In the genomic region with DNA sequence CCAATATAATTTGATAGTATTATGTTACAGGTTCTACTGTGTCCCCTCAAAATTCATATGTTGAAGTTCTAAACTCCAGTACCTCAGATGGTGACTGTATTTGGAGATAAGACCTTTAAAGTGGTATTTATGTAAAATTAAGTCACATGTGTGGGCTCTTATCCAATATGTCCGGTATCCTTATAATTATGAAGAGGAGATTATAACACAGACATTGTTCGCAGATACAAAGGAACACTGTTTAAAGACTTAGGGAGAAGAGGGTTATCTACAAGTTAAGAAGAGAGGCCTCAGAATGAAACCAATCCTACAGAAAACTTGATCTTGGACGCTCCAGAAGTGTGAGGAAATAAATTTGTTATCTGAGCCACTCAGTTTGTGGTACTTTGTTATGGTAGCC, we compare ENCODE assay signal across 30 cellular contexts. TPM values are rescaled to one million over a fixed set of nuclear protein-coding genes. Genes with fewer than 3 reads are reported as not detected.
A peak's percentile ranks its signal among the peaks of the same experiment; 100 is the strongest.
DNase-seq lines count a peak whose midpoint lies in the region; ATAC-seq and TF ChIP-seq lines count a peak whose summit lies in the region.
"Had no signal": no experiment of that assay in that cellular context is flagged by ENCODE, and none has a peak within 500 bp of the region (broad histone marks: within the 10 kb centered on the region; RNA-seq: fewer than 3 reads in every experiment).

No MANE protein-coding gene starts in this region.

- no peaks in the 10 kb centered on the region for H3K36me3 ChIP-seq in fibroblast of lung (ENCODE audit: control insufficient read depth, insufficient read depth, low read length)
- H3K36me3 ChIP-seq in MM.1S (replicated peaks; ENCODE audit: insufficient read depth, low read length), result no peaks in the 10 kb centered on the region

- no peak overlapping the region for H3K9ac ChIP-seq in fibroblast of lung (ENCODE audit: insufficient read depth, low read length)
- no peak overlapping the region for H3K9ac ChIP-seq in MM.1S (ENCODE audit: low read length)

- H4K20me1 ChIP-seq in fibroblast of lung (ENCODE audit: control insufficient read depth, extremely low read depth, insufficient read depth, low read length), result no peaks in the 10 kb centered on the region
- no peaks in the 10 kb centered on the region for H4K20me1 ChIP-seq in MM.1S (ENCODE audit: insufficient read depth, low read length)

- DNase-seq in activated naive CD8-positive, alpha-beta T cell treated with anti-CD3 and anti-CD28 coated beads for 36 hours, result no peak
- DNase-seq in activated naive CD8-positive, alpha-beta T cell treated with anti-CD3 and anti-CD28 coated beads, Interleukin-2, amount 50 U/mL, for 24 hours, result no peak
- DNase-seq in SK-MEL-5 (ENCODE audit: low read depth, low spot score), result peak; percentile 96
- no peak for DNase-seq in fibroblast of lung (ENCODE audit: low read depth in 2 of 2)
- no peak for DNase-seq in GM20000 (ENCODE audit: low spot score)
- DNase-seq in MM.1S, result no peak
- no peak for DNase-seq in effector memory CD8-positive, alpha-beta T cell
- no peak for DNase-seq in activated CD8-positive, alpha-beta memory T cell treated with anti-CD3 and anti-CD28 coated beads for 24 hours
- DNase-seq: CD8-positive, alpha-beta T cell; DMS 273 treated with DMSO at 0.1 percent for 48 hours; DMS79; EL; GDM1; GOT3; HCEC 1CT; Karpas-422; NCI-H1105; NCI-H1436 treated with DMSO at 0.1 percent for 48 hours; NCI-H187 treated with DMSO at 0.1 percent for 48 hours; NCI-H2171 treated with DMSO at 0.1 percent for 48 hours; NCI-H526; NCI-H82; NK-92 treated with Interleukin-12 subunit alpha and Interleukin-12 subunit beta, amount 100 ng/mL, for 24 hours; SHP77 treated with DMSO at 0.1 percent for 48 hours had no signal

- H3K36me3 Mint-ChIP-seq in activated naive CD8-positive, alpha-beta T cell treated with anti-CD3 and anti-CD28 coated beads for 36 hours, result peaks cover 12% of the 10 kb centered on the region
- H3K36me3 Mint-ChIP-seq in activated naive CD8-positive, alpha-beta T cell treated with anti-CD3 and anti-CD28 coated beads, Interleukin-2, amount 50 U/mL, for 24 hours (ENCODE audit: low read depth), result peaks cover 3% of the 10 kb centered on the region
- peaks cover under 1% of the 10 kb centered on the region for H3K36me3 Mint-ChIP-seq in effector memory CD8-positive, alpha-beta T cell (ENCODE audit: insufficient read depth)

- no peak overlapping the region for H3K4me2 ChIP-seq in fibroblast of lung (ENCODE audit: extremely low read depth, insufficient read depth, low read length)
- H3K4me2 ChIP-seq in MM.1S (ENCODE audit: low read depth, low read length), result no peak overlapping the region

- no peaks in the 10 kb centered on the region for H3K4me1 Mint-ChIP-seq in activated naive CD8-positive, alpha-beta T cell treated with anti-CD3 and anti-CD28 coated beads for 36 hours
- peaks cover 3% of the 10 kb centered on the region for H3K4me1 Mint-ChIP-seq in activated naive CD8-positive, alpha-beta T cell treated with anti-CD3 and anti-CD28 coated beads, Interleukin-2, amount 50 U/mL, for 24 hours
- H3K4me1 Mint-ChIP-seq in effector memory CD8-positive, alpha-beta T cell (ENCODE audit: low read depth in 2 of 2), result no peaks in the 10 kb centered on the region

- peak overlapping the region; percentile 3 for H2AFZ ChIP-seq in fibroblast of lung (ENCODE audit: low read length)
- H2AFZ ChIP-seq in MM.1S (ENCODE audit: low read length), result no peak overlapping the region

- TF ChIP-seq CTCF in fibroblast of lung (conservative IDR thresholded peaks at IDR 0.05 in 1 of 2, IDR thresholded peaks at IDR 0.05 in 1 of 2; ENCODE audit: low read depth in 1 of 2, low read length in 2 of 2) (no peak), GM20000 (IDR thresholded peaks at IDR 0.05; ENCODE audit: extremely low read depth, missing control alignments) (no peak), MM.1S (IDR thresholded peaks at IDR 0.05; ENCODE audit: low read length) (no peak)

- H3K9me3 ChIP-seq in fibroblast of lung (ENCODE audit: control insufficient read depth, insufficient read depth, low read depth, low read length) (no peaks in the 10 kb centered on the region), MM.1S (replicated peaks; ENCODE audit: insufficient read depth, low read length) (no peaks in the 10 kb centered on the region)

- in situ Hi-C loops in SK-MEL-5 (cut with HindIII; ENCODE audit: low pct_unique_long_range_greater_than_20kb, low sequenced_read_pairs), result no loop called here

- no peaks in the 10 kb centered on the region for H3F3A ChIP-seq in MM.1S (ENCODE audit: insufficient read depth, low read length)

- ATAC-seq in activated naive CD8-positive, alpha-beta T cell treated with anti-CD3 and anti-CD28 coated beads, Interleukin-2, amount 50 U/mL, for 24 hours, result no peak
- no peak for ATAC-seq in effector memory CD8-positive, alpha-beta T cell (replicated peaks)
- ATAC-seq: CD8-positive, alpha-beta T cell; GM12878; Panc1 had no signal

- no peaks in the 10 kb centered on the region for H3K27me3 Mint-ChIP-seq in activated naive CD8-positive, alpha-beta T cell treated with anti-CD3 and anti-CD28 coated beads for 36 hours
- no peaks in the 10 kb centered on the region for H3K27me3 Mint-ChIP-seq in activated naive CD8-positive, alpha-beta T cell treated with anti-CD3 and anti-CD28 coated beads, Interleukin-2, amount 50 U/mL, for 24 hours
- H3K27me3 Mint-ChIP-seq in effector memory CD8-positive, alpha-beta T cell, result no peaks in the 10 kb centered on the region
- H3K27me3 Mint-ChIP-seq: B cell had no signal

- H3K4me3 ChIP-seq in fibroblast of lung (replicated peaks in 1 of 4; ENCODE audit: control extremely low read depth in 1 of 4, insufficient read depth in 1 of 4, low read depth in 3 of 4, low read length in 4 of 4) (no peak overlapping the region), MM.1S (ENCODE audit: low read length) (no peak overlapping the region)
- H3K4me3 ChIP-seq: GM12878, SK-N-MC had no signal

- H3K27ac ChIP-seq in fibroblast of lung (ENCODE audit: insufficient read depth, low read length) (no peak overlapping the region), MM.1S (ENCODE audit: low read length) (no peak overlapping the region)
- H3K27ac ChIP-seq: 22Rv1, C4-2B, SK-N-MC had no signal

- H3K4me3 Mint-ChIP-seq in activated naive CD8-positive, alpha-beta T cell treated with anti-CD3 and anti-CD28 coated beads for 36 hours, result no peak overlapping the region
- no peak overlapping the region for H3K4me3 Mint-ChIP-seq in activated naive CD8-positive, alpha-beta T cell treated with anti-CD3 and anti-CD28 coated beads, Interleukin-2, amount 50 U/mL, for 24 hours
- no peak overlapping the region for H3K4me3 Mint-ChIP-seq in effector memory CD8-positive, alpha-beta T cell
- H3K4me3 Mint-ChIP-seq: B cell; CD8-positive, alpha-beta T cell had no signal

- H3K9me3 Mint-ChIP-seq in activated naive CD8-positive, alpha-beta T cell treated with anti-CD3 and anti-CD28 coated beads for 36 hours, result no peaks in the 10 kb centered on the region
- no peaks in the 10 kb centered on the region for H3K9me3 Mint-ChIP-seq in activated naive CD8-positive, alpha-beta T cell treated with anti-CD3 and anti-CD28 coated beads, Interleukin-2, amount 50 U/mL, for 24 hours
- H3K9me3 Mint-ChIP-seq in effector memory CD8-positive, alpha-beta T cell, result no peaks in the 10 kb centered on the region
- H3K9me3 Mint-ChIP-seq: CD8-positive, alpha-beta T cell had no signal

- no peaks in the 10 kb centered on the region for H3K27me3 ChIP-seq in fibroblast of lung (ENCODE audit: control insufficient read depth, insufficient read depth, low read length)
- H3K27me3 ChIP-seq in MM.1S (replicated peaks; ENCODE audit: insufficient read depth, low read length), result no peaks in the 10 kb centered on the region

- peak overlapping the region; percentile 22 for H3K27ac Mint-ChIP-seq in activated naive CD8-positive, alpha-beta T cell treated with anti-CD3 and anti-CD28 coated beads for 36 hours
- H3K27ac Mint-ChIP-seq in activated naive CD8-positive, alpha-beta T cell treated with anti-CD3 and anti-CD28 coated beads, Interleukin-2, amount 50 U/mL, for 24 hours, result no peak overlapping the region
- no peak overlapping the region for H3K27ac Mint-ChIP-seq in effector memory CD8-positive, alpha-beta T cell
- H3K27ac Mint-ChIP-seq: B cell; CD8-positive, alpha-beta T cell had no signal

- no peaks in the 10 kb centered on the region for H3K79me2 ChIP-seq in fibroblast of lung (ENCODE audit: control insufficient read depth, insufficient read depth, low read length)
- H3K79me2 ChIP-seq in MM.1S (ENCODE audit: low read length), result no peaks in the 10 kb centered on the region

- no peaks in the 10 kb centered on the region for H3K4me1 ChIP-seq in fibroblast of lung (ENCODE audit: control insufficient read depth, extremely low read depth, insufficient read depth, low read length)
- H3K4me1 ChIP-seq in MM.1S (ENCODE audit: low read length), result no peaks in the 10 kb centered on the region

- H3K9me2 ChIP-seq in MM.1S (replicated peaks; ENCODE audit: insufficient read depth, low read length), result no peaks in the 10 kb centered on the region

RNA-seq across cellular contexts. Expression of a gene that starts 50.9 kb away (rescaled TPM):
- 10 to 100 TPM in 1 of 2 experiments, 1 to 10 TPM in 1; 9.8 to 13.1 TPM for total RNA-seq in activated naive CD8-positive, alpha-beta T cell treated with anti-CD3 and anti-CD28 coated beads for 36 hours
- 34.8 and 48.1 TPM in 2 replicates for total RNA-seq in SK-MEL-5 (2014; rRNA removed; shearing (Covaris generic))
- polyA plus RNA-seq in SK-MEL-5 (2015; cell fraction: cytosol; rRNA removed), result 16.1 and 33.6 TPM in 2 replicates
- polyA plus RNA-seq in SK-MEL-5 (2015; cell fraction: nucleus; rRNA removed), result 27.7 and 28.4 TPM in 2 replicates
- 12.8 and 13.5 TPM in 2 replicates for total RNA-seq in fibroblast of lung
- 9.7 and 19.2 TPM in 2 replicates for polyA plus RNA-seq in fibroblast of lung
- 7.6 and 15.1 TPM in 2 replicates for polyA plus RNA-seq in fibroblast of lung (2012)
- 21.5 TPM in 1 of 2 replicates, not detected in the other for polyA minus RNA-seq in fibroblast of lung (ENCODE audit: low replicate concordance)
